In genomic region chr22:38696606-38697005, GRCh38 we compare ENCODE assay signal across 8 cellular contexts. TPM values are rescaled to one million over a fixed set of nuclear protein-coding genes. Genes with fewer than 3 reads are reported as not detected.
A peak's percentile ranks its signal among the peaks of the same experiment; 100 is the strongest.
DNase-seq lines count a peak whose midpoint lies in the region; ATAC-seq and TF ChIP-seq lines count a peak whose summit lies in the region.

No MANE protein-coding gene starts in this region.

- no peak for TF ChIP-seq CTCF in CD8-positive, alpha-beta T cell (IDR thresholded peaks at IDR 0.05)
- no peak for TF ChIP-seq CTCF in lung (IDR thresholded peaks at IDR 0.05; ENCODE audit: control extremely low read depth, extremely low read depth)

- peaks cover 76% of the 10 kb centered on the region for H3K4me1 Mint-ChIP-seq in CD8-positive, alpha-beta T cell (ENCODE audit: low read depth)

- no peaks in the 10 kb centered on the region for H3K9me3 ChIP-seq in CD8-positive, alpha-beta T cell (ENCODE audit: low read length)
- H3K9me3 ChIP-seq in lung (ENCODE audit: control insufficient read depth in 2 of 2, insufficient read depth in 1 of 2, low read length in 1 of 2) (no peaks in the 10 kb centered on the region), subcutaneous abdominal adipose tissue (ENCODE audit: control insufficient read depth in 5 of 5, low read length in 5 of 5) (no peaks in the 10 kb centered on the region)

- intact Hi-C loops in CD8-positive, alpha-beta T cell (cut with DNase I, micrococcal nuclease), result no loop called here

- POLR2A ChIA-PET in CD8-positive, alpha-beta T cell (lab: Charles Lee), result interaction anchor here (1.0 to 1.6 kb wide), 2 partner anchors 9 to 15 kb away, joined by 3 to 6 read pairs; partner anchors contain the start of genes GTPBP1 and TOMM22

- H3K27me3 Mint-ChIP-seq in CD8-positive, alpha-beta T cell (ENCODE audit: low read depth), result no peaks in the 10 kb centered on the region

- H3K27ac Mint-ChIP-seq in CD8-positive, alpha-beta T cell, result peak overlapping the region; percentile 85

- ATAC-seq in CD8-positive, alpha-beta T cell, result no peak
- ATAC-seq in lung (ENCODE audit: insufficient read depth, low FRiP score) (no peak), GM19455 (IDR thresholded peaks at IDR 0.05; ENCODE audit: unreplicated experiment) (no peak), HG02678 (IDR thresholded peaks at IDR 0.05; ENCODE audit: unreplicated experiment) (no peak)

- 30 to 35% methylated on average over 1 of the region's 1 CpG for WGBS in lung, 2 donors

- H3K9me3 Mint-ChIP-seq in CD8-positive, alpha-beta T cell, result no peaks in the 10 kb centered on the region

- peak overlapping the region in 2 of 5 donors; percentile 0 to 56 for H3K9ac ChIP-seq in subcutaneous abdominal adipose tissue (ENCODE audit: low read length in 5 of 5)

- no peak overlapping the region for H3K4me3 ChIP-seq in CD8-positive, alpha-beta T cell (ENCODE audit: low read depth, low read length)
- H3K4me3 ChIP-seq in lung, result no peak overlapping the region
- peak overlapping the region in 1 of 5 donors; percentile 22 for H3K4me3 ChIP-seq in subcutaneous abdominal adipose tissue (ENCODE audit: low read depth in 1 of 5, low read length in 5 of 5)

- H3K36me3 Mint-ChIP-seq in CD8-positive, alpha-beta T cell, result peaks cover 54% of the 10 kb centered on the region

- no peaks in the 10 kb centered on the region for H3K36me3 ChIP-seq in CD8-positive, alpha-beta T cell (ENCODE audit: insufficient read depth, low read length)
- peaks cover 2% of the 10 kb centered on the region in 2 donors for H3K36me3 ChIP-seq in lung (ENCODE audit: control insufficient read depth in 2 of 2, insufficient read depth in 2 of 2, low read length in 2 of 2)
- H3K36me3 ChIP-seq in subcutaneous abdominal adipose tissue (ENCODE audit: control insufficient read depth in 5 of 5, insufficient read depth in 5 of 5, low read length in 5 of 5), result peaks cover 0 to 14% (median 5%) of the 10 kb centered on the region in 5 donors

- peak overlapping the region; percentile 42 for H3K4me3 Mint-ChIP-seq in CD8-positive, alpha-beta T cell

- no peak overlapping the region for H3K27ac ChIP-seq in CD8-positive, alpha-beta T cell (ENCODE audit: low read depth, low read length)
- H3K27ac ChIP-seq in lung (ENCODE audit: low read depth in 1 of 2, low read length in 1 of 2) (peak overlapping the region; percentile 79 to 84), subcutaneous abdominal adipose tissue (ENCODE audit: low read depth, low read length) (peak overlapping the region; percentile 70)

- DNase-seq in CD8-positive, alpha-beta T cell, result peak in 5 of 7 experiments; percentile 24 to 50 (median 41)
- DNase-seq in OCI-M1 (lab: John Stamatoyannopoulos, UW) (peak; percentile 70), astrocyte of the hippocampus (ENCODE audit: low read depth, low spot score) (peak; percentile 74), lung (ENCODE audit: low spot score) (no peak), NCI-H2227 treated with DMSO at 0.1 percent for 48 hours (lab: John Stamatoyannopoulos, UW) (no peak)

- H3K4me1 ChIP-seq in CD8-positive, alpha-beta T cell (ENCODE audit: insufficient read depth, low read length), result peaks cover 46% of the 10 kb centered on the region
- H3K4me1 ChIP-seq in lung (ENCODE audit: control insufficient read depth in 2 of 2, insufficient read depth in 2 of 2, low read length in 2 of 2), result peaks cover 19 to 23% of the 10 kb centered on the region in 2 donors
- H3K4me1 ChIP-seq in subcutaneous abdominal adipose tissue (ENCODE audit: control insufficient read depth in 5 of 5, insufficient read depth in 5 of 5, low read length in 5 of 5), result peaks cover 10 to 58% (median 48%) of the 10 kb centered on the region in 5 donors

- no peaks in the 10 kb centered on the region for H3K27me3 ChIP-seq in CD8-positive, alpha-beta T cell (ENCODE audit: insufficient read depth, low read length)
- no peaks in the 10 kb centered on the region for H3K27me3 ChIP-seq in lung (ENCODE audit: control insufficient read depth, insufficient read depth)
- no peaks in the 10 kb centered on the region for H3K27me3 ChIP-seq in subcutaneous abdominal adipose tissue (ENCODE audit: control insufficient read depth in 5 of 5, insufficient read depth in 4 of 5, low read length in 5 of 5)

- CTCF ChIA-PET in CD8-positive, alpha-beta T cell (lab: Charles Lee), result interaction anchor here (0.6 to 1.0 kb wide), 2 partner anchors 172 to 344 kb away, joined by 3 read pairs; no protein-coding TSS in a partner anchor

RNA-seq across cellular contexts. Expression of gene JOSD1, which starts 4.1 kb away (rescaled TPM):
- 100 to 1,000 TPM; 364 to 375 TPM for total RNA-seq in CD8-positive, alpha-beta T cell
- 10 to 100 TPM; 38.2 to 64.0 TPM for total RNA-seq in lung
- polyA plus RNA-seq in lung, result 10 to 100 TPM; 17.8 to 49.4 TPM

RNA-seq across cellular contexts. Expression of gene GTPBP1, which starts 9.1 kb away (rescaled TPM):
- total RNA-seq in CD8-positive, alpha-beta T cell, result 100 to 1,000 TPM; 341 to 346 TPM
- 10 to 100 TPM; 61.7 to 69.1 TPM for total RNA-seq in lung
- polyA plus RNA-seq in lung, result 10 to 100 TPM; 24.1 to 35.8 TPM

RNA-seq across cellular contexts. Expression of gene TOMM22, which starts 14.8 kb away (rescaled TPM):
- 10 to 100 TPM; 75.2 to 75.4 TPM for total RNA-seq in CD8-positive, alpha-beta T cell
- 10 to 100 TPM; 27.3 to 57.7 TPM for total RNA-seq in lung
- polyA plus RNA-seq in lung, result 10 to 100 TPM; 25.6 to 31.1 TPM

RNA-seq across cellular contexts. Expression of gene CBY1, which starts 40.2 kb away (rescaled TPM):
- 1 to 10 TPM; 7.6 to 8.9 TPM for total RNA-seq in CD8-positive, alpha-beta T cell
- total RNA-seq in lung, result 10 to 100 TPM; 25.9 to 32.4 TPM
- 10 to 100 TPM; 24.8 to 49.0 TPM for polyA plus RNA-seq in lung

RNA-seq across cellular contexts. Expression of gene FAM227A, which starts 40.4 kb away (rescaled TPM):
- total RNA-seq in CD8-positive, alpha-beta T cell, result under 1 TPM in 1 of 2 experiments, not detected in 1; 0.73 TPM
- total RNA-seq in lung, result 10 to 100 TPM in 1 of 2 donors, 1 to 10 TPM in 1; 9.9 to 10.0 TPM
- 1 to 10 TPM; 1.1 to 2.1 TPM for polyA plus RNA-seq in lung

Comparison
In these comparisons a context has a peak if more than half of its experiments do, and no peak if none do; other contexts are left out.
1. DNase-seq: peak in CD8-positive, alpha-beta T cell (5 of 7), OCI-M1 (single experiment) and astrocyte of the hippocampus (single experiment); none in lung (single experiment) and NCI-H2227 treated with DMSO at 0.1 percent for 48 hours (single experiment).
2. RNA of gene JOSD1, which starts 4.1 kb away (total RNA-seq): 364 to 375 TPM in CD8-positive, alpha-beta T cell; 38.2 to 64.0 TPM in lung; every median in the first group is over 4 times any median in the second.
3. RNA of gene GTPBP1, which starts 9.1 kb away (total RNA-seq): 341 to 346 TPM in CD8-positive, alpha-beta T cell; 61.7 to 69.1 TPM in lung; every median in the first group is over 4 times any median in the second.